Comparison of ENCODE assay signal across 18 cellular contexts in the genomic region with DNA sequence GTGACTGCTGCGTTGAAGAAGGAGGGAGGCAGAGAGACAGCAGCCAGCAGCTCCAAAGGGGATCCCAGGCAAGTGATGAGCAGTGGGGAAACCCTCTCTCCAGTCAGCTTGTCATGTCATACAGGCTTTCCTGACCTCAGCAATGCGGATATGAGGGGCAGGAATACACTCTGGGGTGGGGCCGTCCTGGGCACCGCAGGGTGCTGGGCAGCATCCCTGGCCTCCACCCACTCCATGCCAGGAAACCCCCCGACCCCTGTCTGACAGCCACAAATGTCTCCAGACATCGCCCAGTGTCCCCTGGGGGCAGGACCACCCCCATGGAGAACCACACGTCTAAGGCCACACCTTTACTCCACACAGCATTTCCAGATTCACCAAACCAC. TPM values are rescaled to one million over a fixed set of nuclear protein-coding genes. Genes with fewer than 3 reads are reported as not detected.
DNase-seq lines count a peak whose midpoint lies in the region; ATAC-seq and TF ChIP-seq lines count a peak whose summit lies in the region.
"Had no signal": no experiment of that assay in that cellular context is flagged by ENCODE, and none has a peak within 500 bp of the region (broad histone marks: within the 10 kb centered on the region; RNA-seq: fewer than 3 reads in every experiment).

No MANE protein-coding gene starts in this region.

- H3K4me1 ChIP-seq in mammary epithelial cell (ENCODE audit: insufficient read depth, low read length) = peaks cover 75% of the 10 kb centered on the region
- H3K4me1 ChIP-seq in esophagus squamous epithelium = peaks cover 73 to 100% (median 81%) of the 10 kb centered on the region in 3 donors
- peaks cover 4 to 11% of the 10 kb centered on the region in 2 experiments for H3K4me1 ChIP-seq in trophoblast cell (ENCODE audit: control insufficient read depth in 1 of 2, insufficient read depth in 2 of 2, low read length in 2 of 2)
- H3K4me1 ChIP-seq in uterus = peaks cover 35 to 52% of the 10 kb centered on the region in 2 donors

- CTCF ChIA-PET in MCF 10A (lab: Yijun Ruan, JAX) (no interaction called here), mammary epithelial cell (lab: Charles Lee; ENCODE audit: low non-redundant PET) (no interaction called here)

- dilution Hi-C loops in mammary epithelial cell (cut with HindIII; ENCODE audit: low sequenced_read_pairs) = no loop called here

- H3K36me3 ChIP-seq in mammary epithelial cell (ENCODE audit: insufficient read depth, low read length) (no peaks in the 10 kb centered on the region), esophagus squamous epithelium (no peaks in the 10 kb centered on the region), trophoblast cell (ENCODE audit: control insufficient read depth in 1 of 2, insufficient read depth in 2 of 2, low read length in 2 of 2) (no peaks in the 10 kb centered on the region), uterus (no peaks in the 10 kb centered on the region)
- H3K36me3 ChIP-seq: BLaER1 had no signal

- no peak overlapping the region for H3K4ac ChIP-seq in trophoblast cell (ENCODE audit: low read depth, low read length)

- in situ Hi-C loops in mammary epithelial cell (cut with MboI; ENCODE audit: low sequenced_read_pairs in 2 of 2) = no loop called here

- H3K27ac ChIP-seq in mammary epithelial cell (ENCODE audit: insufficient read depth, low read depth, low read length) (no peak overlapping the region), esophagus squamous epithelium (peak overlapping the region; percentile 5 to 98 (median 96)), trophoblast cell (ENCODE audit: low read depth, low read length) (no peak overlapping the region), uterus (peak overlapping the region; percentile 87 to 95)
- H3K27ac ChIP-seq: BLaER1 had no signal

- no peak overlapping the region for H2BK12ac ChIP-seq in trophoblast cell (ENCODE audit: low read length)

- H3K4me3 Mint-ChIP-seq in MCF 10A (ENCODE audit: unreplicated experiment) = no peak overlapping the region
- H3K4me3 Mint-ChIP-seq: activated CD8-positive, alpha-beta memory T cell treated with anti-CD3 and anti-CD28 coated beads, Interleukin-2, amount 10 ng/mL, durations not matched to agents 7 days and 5 days; natural killer cell treated with Interleukin-12 subunit alpha and Interleukin-12 subunit beta and Interleukin-15 and Interleukin-18, amount 100 ng/mL, for 72 hours; T-helper 1 cell treated with Interleukin-12 subunit alpha and Interleukin-12 subunit beta and Interleukin-4 antibody, amounts not matched to agents 30 μg/mL and 1 μg/mL, for 36 hours had no signal

- H3K27ac Mint-ChIP-seq in MCF 10A (ENCODE audit: low read depth, unreplicated experiment) = peak overlapping the region; percentile 57
- H3K27ac Mint-ChIP-seq: activated CD8-positive, alpha-beta memory T cell treated with anti-CD3 and anti-CD28 coated beads, Interleukin-2, amount 10 ng/mL, durations not matched to agents 7 days and 5 days; natural killer cell treated with Interleukin-12 subunit alpha and Interleukin-12 subunit beta and Interleukin-15 and Interleukin-18, amount 100 ng/mL, for 72 hours; T-helper 1 cell treated with Interleukin-12 subunit alpha and Interleukin-12 subunit beta and Interleukin-4 antibody, amounts not matched to agents 30 μg/mL and 1 μg/mL, for 36 hours had no signal

- no peak for DNase-seq in MCF 10A (ENCODE audit: unreplicated experiment)
- no peak for DNase-seq in mammary epithelial cell
- DNase-seq in esophagus squamous epithelium (lab: John Stamatoyannopoulos, UW) = no peak
- DNase-seq in trophoblast cell = peak; percentile 19 to 21
- DNase-seq in uterus = peak in 1 of 2 donors; percentile 20
- DNase-seq in NCI-H2081 (lab: John Stamatoyannopoulos, UW) = no peak
- DNase-seq in ecto neural progenitor cell (ENCODE audit: low spot score) = no peak
- DNase-seq: activated CD4-positive, CD25-positive, alpha-beta regulatory T cell; activated CD8-positive, alpha-beta memory T cell treated with anti-CD3 and anti-CD28 coated beads, Interleukin-2, amount 10 ng/mL, durations not matched to agents 7 days and 5 days; activated gamma-delta T cell; anterior cingulate cortex; NCI-H187 treated with DMSO at 0.1 percent for 48 hours; NCI-H446 treated with DMSO at 0.1 percent for 48 hours; SHP77 treated with DMSO at 0.1 percent for 48 hours had no signal

- H2AFZ ChIP-seq in mammary epithelial cell (ENCODE audit: low read depth, low read length) = no peak overlapping the region
- H2AFZ ChIP-seq in trophoblast cell (ENCODE audit: insufficient read depth, low read length, poor library complexity) = no peak overlapping the region

- no peaks in the 10 kb centered on the region for H3K9me3 Mint-ChIP-seq in MCF 10A (ENCODE audit: unreplicated experiment)
- H3K9me3 Mint-ChIP-seq: natural killer cell treated with Interleukin-12 subunit alpha and Interleukin-12 subunit beta and Interleukin-15 and Interleukin-18, amount 100 ng/mL, for 72 hours; T-helper 1 cell treated with Interleukin-12 subunit alpha and Interleukin-12 subunit beta and Interleukin-4 antibody, amounts not matched to agents 30 μg/mL and 1 μg/mL, for 36 hours had no signal

- H4K8ac ChIP-seq in trophoblast cell (ENCODE audit: low read depth, low read length) = no peak overlapping the region

- H2AK5ac ChIP-seq in trophoblast cell (ENCODE audit: low read length) = no peak overlapping the region

- TF ChIP-seq CTCF in MCF 10A (IDR thresholded peaks at IDR 0.05; ENCODE audit: unreplicated experiment) (no peak), mammary epithelial cell (conservative IDR thresholded peaks at IDR 0.05 in 1 of 2, IDR thresholded peaks at IDR 0.05 in 1 of 2; ENCODE audit: extremely low read depth in 1 of 2, insufficient read depth in 1 of 2, low read depth in 1 of 2, low read length in 2 of 2) (no peak), esophagus squamous epithelium (IDR thresholded peaks at IDR 0.05) (no peak), uterus (IDR thresholded peaks at IDR 0.05) (no peak)

- H3K23ac ChIP-seq in trophoblast cell (ENCODE audit: low read length) = no peak overlapping the region

- BruUV-seq in MCF 10A (replicated peaks; lab: Mats Ljungman, UMichigan) (no TSS peak), mammary epithelial cell (replicated peaks; lab: Mats Ljungman, UMichigan) (no TSS peak)

- no peak overlapping the region for H2BK5ac ChIP-seq in trophoblast cell (ENCODE audit: low read depth, low read length, poor library complexity)

- no peak overlapping the region for H3K14ac ChIP-seq in trophoblast cell (ENCODE audit: low read length)

- H3K4me2 ChIP-seq in mammary epithelial cell (ENCODE audit: insufficient read depth, low read depth, low read length) (no peak overlapping the region), trophoblast cell (ENCODE audit: low read length) (no peak overlapping the region)
- H3K4me2 ChIP-seq: BLaER1 had no signal

- no peak overlapping the region for H3K4me3 ChIP-seq in mammary epithelial cell (replicated peaks in 1 of 3; ENCODE audit: insufficient read depth in 1 of 3, low read depth in 2 of 3, low read length in 3 of 3)
- no peak overlapping the region for H3K4me3 ChIP-seq in esophagus squamous epithelium
- no peak overlapping the region for H3K4me3 ChIP-seq in trophoblast cell (ENCODE audit: low read depth, low read length)
- H3K4me3 ChIP-seq in uterus = no peak overlapping the region
- H3K4me3 ChIP-seq: BLaER1 had no signal

- no peak overlapping the region for H4K91ac ChIP-seq in trophoblast cell (ENCODE audit: low read depth, low read length)

- no peaks in the 10 kb centered on the region for H3K27me3 Mint-ChIP-seq in MCF 10A (ENCODE audit: insufficient read depth, unreplicated experiment)

- no peak overlapping the region for H2BK120ac ChIP-seq in trophoblast cell (ENCODE audit: insufficient read depth, low read length, poor library complexity)

- H3K9me3 ChIP-seq in mammary epithelial cell (replicated peaks; ENCODE audit: insufficient read depth, low read length) (no peaks in the 10 kb centered on the region), esophagus squamous epithelium (no peaks in the 10 kb centered on the region), trophoblast cell (ENCODE audit: insufficient read depth, low read depth, low read length) (peaks cover 2% of the 10 kb centered on the region), uterus (no peaks in the 10 kb centered on the region)
- H3K9me3 ChIP-seq: BLaER1 had no signal

- 73% methylated on average over 6 of the region's 7 CpGs for WGBS in mammary epithelial cell (ENCODE audit: low coverage, missing lambda C conversion rate)
- 66 to 70% methylated on average over 5 of the region's 7 CpGs for WGBS in esophagus squamous epithelium, 2 donors
- WGBS in trophoblast cell (ENCODE audit: extremely low coverage, insufficient coverage, insufficient read length) = no CpG with 5 or more reads among the region's 7 CpGs

- intact Hi-C loops in MCF 10A (cut with micrococcal nuclease) = no loop called here
- intact Hi-C loops in mammary epithelial cell (cut with micrococcal nuclease) = no loop called here
- intact Hi-C loops in esophagus squamous epithelium (cut with DNase I) = no loop called here
- intact Hi-C loops in uterus (cut with DNase I; ENCODE audit: low total_unique reads) = no loop called here

- no peak overlapping the region for H4K12ac ChIP-seq in trophoblast cell (ENCODE audit: low read depth, low read length)

- H3K18ac ChIP-seq in trophoblast cell (ENCODE audit: low read length) = no peak overlapping the region

- peaks cover 7% of the 10 kb centered on the region for H3K36me3 Mint-ChIP-seq in MCF 10A (ENCODE audit: insufficient read depth, unreplicated experiment)
- H3K36me3 Mint-ChIP-seq: activated CD8-positive, alpha-beta memory T cell treated with anti-CD3 and anti-CD28 coated beads, Interleukin-2, amount 10 ng/mL, durations not matched to agents 7 days and 5 days; natural killer cell treated with Interleukin-12 subunit alpha and Interleukin-12 subunit beta and Interleukin-15 and Interleukin-18, amount 100 ng/mL, for 72 hours had no signal

- H3K79me2 ChIP-seq in mammary epithelial cell (ENCODE audit: insufficient read depth, low read length) (peaks cover 44% of the 10 kb centered on the region), trophoblast cell (ENCODE audit: control insufficient read depth, insufficient read depth, low read length, poor library complexity) (no peaks in the 10 kb centered on the region)

- POLR2A ChIA-PET in MCF 10A (lab: Yijun Ruan, JAX) = interaction anchor here (1.1 to 4.4 kb wide), 5 partner anchors 12 to 41 kb away, joined by 3 to 30 read pairs (median 9); no protein-coding TSS in a partner anchor

- peaks cover 4% of the 10 kb centered on the region for H3K79me1 ChIP-seq in trophoblast cell (ENCODE audit: low read length)

- no peaks in the 10 kb centered on the region for H4K20me1 ChIP-seq in mammary epithelial cell (ENCODE audit: insufficient read depth, low read length)
- H4K20me1 ChIP-seq: BLaER1 had no signal

- H3K9ac ChIP-seq in mammary epithelial cell (ENCODE audit: insufficient read depth, low read length) = no peak overlapping the region
- no peak overlapping the region for H3K9ac ChIP-seq in trophoblast cell (ENCODE audit: low read length)
- H3K9ac ChIP-seq: BLaER1 had no signal

- TF ChIP-seq POLR2A in esophagus squamous epithelium (IDR thresholded peaks at IDR 0.05) = no peak
- TF ChIP-seq POLR2A in uterus (IDR thresholded peaks at IDR 0.05) = no peak

- peaks cover 49% of the 10 kb centered on the region for H3K4me1 Mint-ChIP-seq in MCF 10A (ENCODE audit: insufficient read depth, unreplicated experiment)

- no peak for ATAC-seq in GM21723 (IDR thresholded peaks at IDR 0.05; ENCODE audit: unreplicated experiment)
- ATAC-seq: activated CD8-positive, alpha-beta memory T cell treated with anti-CD3 and anti-CD28 coated beads, Interleukin-2, amount 10 ng/mL, durations not matched to agents 7 days and 5 days; natural killer cell treated with Interleukin-12 subunit alpha and Interleukin-12 subunit beta and Interleukin-15 and Interleukin-18, amount 100 ng/mL, for 72 hours had no signal

- H3K27me3 ChIP-seq in mammary epithelial cell (ENCODE audit: insufficient read depth, low read length) (no peaks in the 10 kb centered on the region), esophagus squamous epithelium (no peaks in the 10 kb centered on the region), trophoblast cell (ENCODE audit: insufficient read depth, low read length) (no peaks in the 10 kb centered on the region), uterus (no peaks in the 10 kb centered on the region)
- H3K27me3 ChIP-seq: BLaER1 had no signal

RNA-seq across cellular contexts. Expression of gene RFX2, which starts 46.7 kb away (rescaled TPM):
- 9.9 and 10.7 TPM in 2 replicates for total RNA-seq in MCF 10A (2022)
- total RNA-seq in mammary epithelial cell = 10 to 100 TPM in 1 of 2 donors, 1 to 10 TPM in 1; 6.5 to 15.6 TPM
- polyA plus RNA-seq in mammary epithelial cell = 8.2 TPM
- 48.1 TPM for polyA minus RNA-seq in mammary epithelial cell
- 10 to 100 TPM in 1 of 4 donors, 1 to 10 TPM in 3; 5.2 to 21.4 (median 7.7) TPM for total RNA-seq in esophagus squamous epithelium
- 2.4 and 2.9 TPM in 2 replicates for polyA plus RNA-seq in trophoblast cell (2013)
- total RNA-seq in uterus = 10 to 100 TPM; 10.5 to 77.9 (median 22.8) TPM

Comparison
In these comparisons a context has a peak if more than half of its experiments do, and no peak if none do; other contexts are left out.
1. DNase-seq: peak in trophoblast cell (2 of 2); none in MCF 10A (single experiment), mammary epithelial cell (single experiment), esophagus squamous epithelium (single experiment), NCI-H2081 (0 of 2) and ecto neural progenitor cell (single experiment).
2. H3K27ac ChIP-seq: peak in esophagus squamous epithelium (4 of 4) and uterus (2 of 2); none in mammary epithelial cell (single experiment) and trophoblast cell (single experiment).